8 cellular contexts compared by ENCODE assay signal in genomic region chr16:1772362-1772907, GRCh38. TPM values are rescaled to one million over a fixed set of nuclear protein-coding genes. Genes with fewer than 3 reads are reported as not detected.
A peak's percentile ranks its signal among the peaks of the same experiment; 100 is the strongest.
DNase-seq lines count a peak whose midpoint lies in the region; ATAC-seq and TF ChIP-seq lines count a peak whose summit lies in the region.

TSS of gene EME2 (plus strand) at chr16:1772810. CDS start at chr16:1773228, 418 bp downstream.

- no peak for TF ChIP-seq CTCF in smooth muscle cell (IDR thresholded peaks at IDR 0.05; ENCODE audit: borderline replicate concordance, insufficient read depth, poor library complexity, severe bottlenecking)

- H3K27ac ChIP-seq in iPS DF 6.9 (ENCODE audit: low read length) (no peak within 1 kb of the TSS), smooth muscle cell (ENCODE audit: low read depth) (peak within 1 kb of the TSS; percentile 68)

- H3K4me2 ChIP-seq in smooth muscle cell = peak within 1 kb of the TSS; percentile 100

- H3K79me2 ChIP-seq in smooth muscle cell (ENCODE audit: low read depth) = peaks cover 24% of the 10 kb centered on the region

- H3K9ac ChIP-seq in adipocyte (ENCODE audit: low read length) = peak within 1 kb of the TSS; percentile 94
- H3K9ac ChIP-seq in smooth muscle cell (ENCODE audit: low read depth) = peak within 1 kb of the TSS; percentile 86

- no CpG with 5 or more reads among the region's 53 CpGs for WGBS in iPS DF 6.9 (ENCODE audit: insufficient coverage, insufficient read length)
- 1% methylated on average over 53 of the region's 53 CpGs for WGBS in smooth muscle cell (ENCODE audit: low lambda C conversion rate)

- DNase-seq in CD1c-positive myeloid dendritic cell (ENCODE audit: extremely low spot score) (peak; percentile 28), HAP-1 (ENCODE audit: low spot score in 2 of 2) (no peak), RPMI7951 (ENCODE audit: low read depth) (peak; percentile 28), adipocyte (ENCODE audit: low read depth) (peak; percentile 39), iPS DF 6.9 (ENCODE audit: low read depth, low spot score) (no peak), smooth muscle cell (lab: John Stamatoyannopoulos, UW; ENCODE audit: unreplicated experiment) (no peak), cerebellar cortex (ENCODE audit: low spot score) (no peak)

- H3K9me3 ChIP-seq in HAP-1 (no peaks in the 10 kb centered on the region), adipocyte (ENCODE audit: control insufficient read depth, low read length) (no peaks in the 10 kb centered on the region), iPS DF 6.9 (ENCODE audit: control insufficient read depth, insufficient read depth, low read length) (no peaks in the 10 kb centered on the region), smooth muscle cell (replicated peaks; ENCODE audit: low read depth) (no peaks in the 10 kb centered on the region)

- H2AFZ ChIP-seq in smooth muscle cell (ENCODE audit: low read depth) = peak within 1 kb of the TSS; percentile 15

- H3K27me3 ChIP-seq in HAP-1 (ENCODE audit: low read depth) = no peaks in the 10 kb centered on the region
- no peaks in the 10 kb centered on the region for H3K27me3 ChIP-seq in adipocyte (replicated peaks; ENCODE audit: control insufficient read depth, insufficient read depth, low read length)
- no peaks in the 10 kb centered on the region for H3K27me3 ChIP-seq in iPS DF 6.9 (ENCODE audit: control insufficient read depth, insufficient read depth, low read length)
- H3K27me3 ChIP-seq in smooth muscle cell (ENCODE audit: low read depth) = no peaks in the 10 kb centered on the region

- H3F3A ChIP-seq in smooth muscle cell (ENCODE audit: low read depth) = peaks cover 8% of the 10 kb centered on the region

- H3K4me1 ChIP-seq in HAP-1 (peaks cover 6% of the 10 kb centered on the region; the same call in 1 of the 2 replicates), adipocyte (ENCODE audit: control insufficient read depth, insufficient read depth, low read length) (peaks cover 27% of the 10 kb centered on the region), iPS DF 6.9 (ENCODE audit: control insufficient read depth, insufficient read depth, low read length) (peaks cover 2% of the 10 kb centered on the region), smooth muscle cell (ENCODE audit: low read depth) (peaks cover 20% of the 10 kb centered on the region)

- H3K36me3 ChIP-seq in HAP-1 (replicated peaks) (peaks cover 57% of the 10 kb centered on the region), adipocyte (ENCODE audit: control insufficient read depth, insufficient read depth, low read length, severe bottlenecking) (peaks cover 31% of the 10 kb centered on the region), iPS DF 6.9 (ENCODE audit: control insufficient read depth, insufficient read depth, low read length) (peaks cover 29% of the 10 kb centered on the region), smooth muscle cell (ENCODE audit: low read depth) (no peaks in the 10 kb centered on the region)

- in situ Hi-C loops in HAP-1 (cut with MboI; ENCODE audit: low sequenced_read_pairs) = loop anchor here (5.0 kb wide), 1 partner anchor 65 kb away; the partner anchor contains the start of gene MAPK8IP3

- peaks cover 23% of the 10 kb centered on the region for H4K20me1 ChIP-seq in smooth muscle cell (ENCODE audit: low read depth)

- H3K4me3 ChIP-seq in HAP-1 = peak within 1 kb of the TSS; percentile 86
- peak within 1 kb of the TSS; percentile 92 for H3K4me3 ChIP-seq in adipocyte (ENCODE audit: low read length)
- peak within 1 kb of the TSS; percentile 71 for H3K4me3 ChIP-seq in iPS DF 6.9 (ENCODE audit: low read length)
- peak within 1 kb of the TSS; percentile 83 for H3K4me3 ChIP-seq in smooth muscle cell

- no peak for ATAC-seq in HG03378 (IDR thresholded peaks at IDR 0.05; ENCODE audit: unreplicated experiment)

RNA-seq across cellular contexts. Expression of gene EME2, which starts in this region (rescaled TPM):
- total RNA-seq in RPMI7951 (2014; rRNA removed; shearing (Covaris generic)) = 1.1 and 1.6 TPM in 2 replicates
- total RNA-seq in smooth muscle cell = 3.6 and 4.4 TPM in 2 replicates
- polyA plus RNA-seq in smooth muscle cell = 3.8 and 7.6 TPM in 2 replicates

Comparison
In these comparisons a context has a peak if more than half of its experiments do, and no peak if none do; other contexts are left out.
1. DNase-seq: peak in CD1c-positive myeloid dendritic cell (single experiment), RPMI7951 (single experiment) and adipocyte (single experiment); none in HAP-1 (0 of 2), iPS DF 6.9 (single experiment), smooth muscle cell (single experiment) and cerebellar cortex (single experiment).
2. Peak in every context shown above with its lines, with median percentiles within 50 percentile points of each other: H3K4me3 ChIP-seq.